ENCODE assay signal across 25 cellular contexts in the genomic region with DNA sequence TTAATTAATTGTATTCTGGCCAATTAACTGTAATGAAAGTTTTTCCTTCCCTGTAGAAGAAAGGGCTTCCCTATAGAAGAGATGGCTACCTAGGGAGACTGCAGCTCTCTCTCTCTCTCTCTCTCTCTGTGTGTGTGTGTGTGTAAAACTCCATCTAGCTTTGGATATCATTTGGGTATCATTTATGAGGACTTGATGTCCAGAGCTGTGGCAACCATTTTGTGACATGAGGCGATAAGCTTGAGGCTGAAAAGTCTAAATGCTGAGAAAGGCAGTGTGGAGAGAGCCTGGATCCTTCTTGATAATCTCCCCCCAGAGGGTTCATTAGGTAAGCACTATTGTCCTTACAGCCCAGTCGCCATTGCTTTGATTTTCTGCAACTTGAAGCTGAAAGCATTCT. TPM values are rescaled to one million over a fixed set of nuclear protein-coding genes. Genes with fewer than 3 reads are reported as not detected.
DNase-seq lines count a peak whose midpoint lies in the region; ATAC-seq, FAIRE-seq and TF ChIP-seq lines count a peak whose summit lies in the region.
"Had no signal": no experiment of that assay in that cellular context is flagged by ENCODE, and none has a peak within 500 bp of the region (broad histone marks: within the 10 kb centered on the region; RNA-seq: fewer than 3 reads in every experiment).

No MANE protein-coding gene starts in this region.

- TF ChIP-seq POLR2A in K562 (conservative IDR thresholded peaks at IDR 0.05), result no peak
- no peak for TF ChIP-seq POLR2A in esophagus muscularis mucosa (IDR thresholded peaks at IDR 0.05; ENCODE audit: low read depth)
- no peak for TF ChIP-seq POLR2A in tibial nerve (IDR thresholded peaks at IDR 0.05)

- TF ChIP-seq CTCF in HEK293 (tag by site-specific recombination; IDR thresholded peaks at IDR 0.05), result no peak
- no peak for TF ChIP-seq CTCF in K562 (IDR thresholded peaks at IDR 0.05 in 2 of 3, conservative IDR thresholded peaks at IDR 0.05 in 1 of 3; ENCODE audit: insufficient read depth in 2 of 3, low read depth in 1 of 3, low read length in 3 of 3)
- TF ChIP-seq CTCF in esophagus muscularis mucosa (IDR thresholded peaks at IDR 0.05), result no peak
- TF ChIP-seq CTCF in progenitor cell of endocrine pancreas (IDR thresholded peaks at IDR 0.05; ENCODE audit: unreplicated experiment), result no peak
- no peak for TF ChIP-seq CTCF in tibial nerve (IDR thresholded peaks at IDR 0.05)

- H3K4me2 ChIP-seq in K562 (ENCODE audit: insufficient read depth, low read length), result no peak overlapping the region
- H3K4me2 ChIP-seq: A549 had no signal

- H3K9me3 ChIP-seq in HEK293 (ENCODE audit: control insufficient read depth, insufficient read depth, low read depth, low read length), result no peaks in the 10 kb centered on the region
- no peaks in the 10 kb centered on the region for H3K9me3 ChIP-seq in K562 (replicated peaks; ENCODE audit: control insufficient read depth, insufficient read depth, low read depth, low read length)
- H3K9me3 ChIP-seq in esophagus muscularis mucosa, result no peaks in the 10 kb centered on the region
- H3K9me3 ChIP-seq in tibial nerve, result no peaks in the 10 kb centered on the region
- H3K9me3 ChIP-seq in small intestine (ENCODE audit: control insufficient read depth, low read depth), result no peaks in the 10 kb centered on the region
- H3K9me3 ChIP-seq: A549 had no signal

- no TSS peak for BruUV-seq in K562 (replicated peaks; lab: Mats Ljungman, UMichigan)

- no peak for TF ChIP-seq RAD21 in K562 (CRISPR knock-in tag; conservative IDR thresholded peaks at IDR 0.05 in 1 of 2, IDR thresholded peaks at IDR 0.05 in 1 of 2)

- no peaks in the 10 kb centered on the region for H3K4me1 Mint-ChIP-seq in progenitor cell of endocrine pancreas (ENCODE audit: low read depth)
- H3K4me1 Mint-ChIP-seq: CD4-positive, alpha-beta memory T cell had no signal

- H3K4me1 ChIP-seq in HEK293 (ENCODE audit: control insufficient read depth, insufficient read depth, low read length) (no peaks in the 10 kb centered on the region), K562 (replicated peaks in 1 of 2; ENCODE audit: control insufficient read depth in 2 of 2, insufficient read depth in 2 of 2, low read length in 2 of 2) (no peaks in the 10 kb centered on the region), esophagus muscularis mucosa (peaks cover 3 to 63% (median 50%) of the 10 kb centered on the region in 4 donors), tibial nerve (no peaks in the 10 kb centered on the region), small intestine (ENCODE audit: control insufficient read depth in 2 of 2, insufficient read depth in 1 of 2, low read depth in 1 of 2, low read length in 1 of 2) (no peaks in the 10 kb centered on the region)
- H3K4me1 ChIP-seq: A549 had no signal

- H3K4me3 Mint-ChIP-seq in progenitor cell of endocrine pancreas (ENCODE audit: low read depth), result no peak overlapping the region
- H3K4me3 Mint-ChIP-seq: CD4-positive, alpha-beta memory T cell had no signal

- no peak overlapping the region for H2AFZ ChIP-seq in K562 (ENCODE audit: low read depth, low read length)

- H3K9me3 Mint-ChIP-seq in progenitor cell of endocrine pancreas (ENCODE audit: low read depth), result no peaks in the 10 kb centered on the region
- H3K9me3 Mint-ChIP-seq: CD4-positive, alpha-beta memory T cell had no signal

- no peaks in the 10 kb centered on the region for H3K9me1 ChIP-seq in K562 (ENCODE audit: control insufficient read depth, insufficient read depth, low read length)

- CTCF ChIA-PET in HEK293 (lab: Yijun Ruan, JAX) (interaction anchor here (0.5 to 1.0 kb wide), 3 partner anchors 72 to 1000 kb away, joined by 3 to 10 read pairs (median 3); no protein-coding TSS in a partner anchor), K562 (lab: Yijun Ruan, JAX; ENCODE audit: low intra/inter-chr PET ratio) (no interaction called here)

- H3K27me3 ChIP-seq in K562 (ENCODE audit: control insufficient read depth in 2 of 2, insufficient read depth in 2 of 2, low read length in 2 of 2), result peaks cover 0 to 11% of the 10 kb centered on the region in 2 experiments; a peak in 2 of 5 replicates
- no peaks in the 10 kb centered on the region for H3K27me3 ChIP-seq in esophagus muscularis mucosa
- peaks cover 0 to 3% of the 10 kb centered on the region in 2 donors for H3K27me3 ChIP-seq in tibial nerve
- H3K27me3 ChIP-seq in small intestine (ENCODE audit: control insufficient read depth in 2 of 2, insufficient read depth in 2 of 2, low read length in 2 of 2), result peaks cover 0 to 6% of the 10 kb centered on the region in 2 donors

- intact Hi-C loops in K562 (cut with micrococcal nuclease) (no loop called here), esophagus muscularis mucosa (cut with DNase I) (no loop called here)

- ATAC-seq in K562, result no peak
- no peak for ATAC-seq in HG02938 (IDR thresholded peaks at IDR 0.05; ENCODE audit: unreplicated experiment)
- ATAC-seq: A549, GM12878, Panc1 had no signal

- FAIRE-seq in K562 (lab: Jason Lieb, UNC) (no peak), small intestine (lab: Jason Lieb, UNC) (no peak)
- FAIRE-seq: A549, G401.6, GM12878 had no signal

- H3K27ac Mint-ChIP-seq in progenitor cell of endocrine pancreas, result peak overlapping the region; percentile 54
- H3K27ac Mint-ChIP-seq: CD4-positive, alpha-beta memory T cell had no signal

- in situ Hi-C loops in K562 (cut with MboI), result no loop called here

- TF ChIP-seq EP300 in K562 (IDR thresholded peaks at IDR 0.05; ENCODE audit: low read length) (no peak), esophagus muscularis mucosa (IDR thresholded peaks at IDR 0.05) (no peak), tibial nerve (IDR thresholded peaks at IDR 0.05) (no peak)

- no peaks in the 10 kb centered on the region for H3K36me3 Mint-ChIP-seq in progenitor cell of endocrine pancreas (ENCODE audit: insufficient read depth)
- H3K36me3 Mint-ChIP-seq: CD4-positive, alpha-beta memory T cell had no signal

- no peaks in the 10 kb centered on the region for H3K79me2 ChIP-seq in K562 (ENCODE audit: control insufficient read depth, insufficient read depth, low read length)

- no peak overlapping the region for H3K27ac ChIP-seq in HEK293 (ENCODE audit: extremely low read depth, low read depth, low read length)
- H3K27ac ChIP-seq in K562 (ENCODE audit: extremely low read depth, low read depth, low read length), result no peak overlapping the region
- peak overlapping the region; percentile 69 to 87 (median 74) for H3K27ac ChIP-seq in esophagus muscularis mucosa (replicated peaks in 1 of 4)
- H3K27ac ChIP-seq in tibial nerve, result no peak overlapping the region
- H3K27ac ChIP-seq in small intestine (ENCODE audit: low read depth in 1 of 2, low read length in 1 of 2), result no peak overlapping the region
- H3K27ac ChIP-seq: A549, HL-60, RWPE1 had no signal

- H4K20me1 ChIP-seq in K562 (replicated peaks; ENCODE audit: control insufficient read depth, insufficient read depth, low read length), result no peaks in the 10 kb centered on the region

- H3K4me3 ChIP-seq in HEK293 (ENCODE audit: low read depth, low read length) (no peak overlapping the region), K562 (no peak overlapping the region), esophagus muscularis mucosa (no peak overlapping the region), tibial nerve (no peak overlapping the region), small intestine (ENCODE audit: low read depth in 1 of 2, low read length in 2 of 2) (no peak overlapping the region)
- H3K4me3 ChIP-seq: A549, GM12878 had no signal

- peaks cover 15% of the 10 kb centered on the region for H3K27me3 Mint-ChIP-seq in progenitor cell of endocrine pancreas

- POLR2A ChIA-PET in HEK293 (lab: Yijun Ruan, JAX), result interaction anchor here (1.0 kb wide), 1 partner anchor 56 kb away, joined by 3 read pairs; no protein-coding TSS in a partner anchor
- POLR2A ChIA-PET in K562 (lab: Yijun Ruan, JAX), result interaction anchor here (0.6 to 1.7 kb wide), 3 partner anchors 9 to 53 kb away, joined by 3 to 5 read pairs (median 3); no protein-coding TSS in a partner anchor

- DNase-seq in K562 (ENCODE audit: extremely low read depth in 1 of 4, low spot score in 3 of 4) (no peak), esophagus muscularis mucosa (ENCODE audit: extremely low spot score) (no peak), progenitor cell of endocrine pancreas (ENCODE audit: low spot score, unreplicated experiment) (no peak), tibial nerve (ENCODE audit: low spot score in 2 of 2) (no peak), small intestine (no peak)
- DNase-seq: C1 segment of cervical spinal cord; CD4-positive, alpha-beta memory T cell; COR-L47; Karpas-422; NCI-H1092; NCI-H1417 treated with DMSO at 0.1 percent for 48 hours; NCI-H1694 treated with DMSO at 0.1 percent for 48 hours; NCI-H2081; NCI-H2227 treated with DMSO at 0.1 percent for 48 hours; NCI-H69; SHP77; SW 1271 had no signal

- H3K36me3 ChIP-seq in HEK293 (ENCODE audit: control insufficient read depth in 2 of 2, insufficient read depth in 1 of 2, low read length in 2 of 2) (no peaks in the 10 kb centered on the region), K562 (ENCODE audit: control insufficient read depth, insufficient read depth, low read length) (no peaks in the 10 kb centered on the region), esophagus muscularis mucosa (no peaks in the 10 kb centered on the region), tibial nerve (no peaks in the 10 kb centered on the region), small intestine (ENCODE audit: control insufficient read depth in 2 of 2, insufficient read depth in 2 of 2, low read length in 2 of 2) (no peaks in the 10 kb centered on the region)

- 8% methylated on average over 2 of the region's 2 CpGs for WGBS in K562 (ENCODE audit: insufficient coverage, low coverage, missing lambda C conversion rate)
- WGBS in esophagus muscularis mucosa, result 100% methylated on average over 2 of the region's 2 CpGs
- 89 to 91% methylated on average over 2 of the region's 2 CpGs for WGBS in tibial nerve, 2 donors
- WGBS in small intestine, 3 donors, result 87 to 95% (median 88%) methylated on average over 2 of the region's 2 CpGs

- H3K9ac ChIP-seq in K562 (ENCODE audit: insufficient read depth in 1 of 2, low read depth in 2 of 2, low read length in 2 of 2), result no peak overlapping the region

RNA-seq across cellular contexts. Expression of a gene that starts 30.7 kb away (rescaled TPM):
- total RNA-seq in K562 (2011; cell fraction: chromatin; rRNA removed; ENCODE audit: low replicate concordance), result not detected in 2 replicates
- total RNA-seq in K562 (2011; cell fraction: nucleolus; rRNA removed), result not detected in 2 replicates
- not detected in 2 replicates for total RNA-seq in K562 (2011; cell fraction: nucleoplasm; rRNA removed)
- total RNA-seq in K562 (2014; rRNA removed) (0.05 TPM in 1 of 2 replicates, not detected in the other), K562 (2014; rRNA removed; fragmentation: Illumina TruSeq; extraction: Trizol) (not detected in 2 replicates), K562 (2015; rRNA removed; fragmentation: Illumina TruSeq; extraction: Trizol) (not detected in 2 replicates), K562 (2021) (0.04 TPM in 1 of 2 replicates, not detected in the other), esophagus muscularis mucosa (10 to 100 TPM; 18.4 to 53.6 (median 31.7) TPM), progenitor cell of endocrine pancreas (0.07 TPM in 1 of 2 replicates, not detected in the other), tibial nerve (1 to 10 TPM in 1 of 4 donors, under 1 TPM in 3; 0.20 to 1.5 (median 0.40) TPM)
- polyA plus RNA-seq in K562 (2011; rRNA removed) (not detected in 2 replicates), K562 (2014; fragmentation: Illumina TruSeq; extraction: Trizol) (not detected in 2 replicates), K562 (2014; fragmentation: Nextera tagmentation; extraction: Ambion mirVana) (not detected), K562 (2014; rRNA removed) (not detected in 2 replicates), small intestine (1 to 10 TPM in 2 of 3 donors, under 1 TPM in 1; 0.54 to 1.8 (median 1.6) TPM)
- not detected in 2 replicates for polyA plus RNA-seq in K562 (2011; cell fraction: cytosol; rRNA removed)
- polyA plus RNA-seq in K562 (2011; cell fraction: nucleus; rRNA removed), result not detected in 2 replicates
- 0.06 TPM in 1 of 2 replicates, not detected in the other for polyA plus RNA-seq in K562 (2012)
- polyA minus RNA-seq in K562 (2011; rRNA and poly(A)+ RNA removed), result not detected in 2 replicates
- polyA minus RNA-seq in K562 (2011; cell fraction: cytosol; rRNA and poly(A)+ RNA removed), result not detected in 2 replicates
- polyA minus RNA-seq in K562 (2011; cell fraction: nucleus; rRNA and poly(A)+ RNA removed), result not detected in 2 replicates
- total RNA-seq: CD4-positive, alpha-beta memory T cell; GM12878 had no signal

Comparison
In these comparisons a context has a peak if more than half of its experiments do, and no peak if none do; other contexts are left out.
1. H3K27ac ChIP-seq: peak in esophagus muscularis mucosa (4 of 4); none in HEK293 (single experiment), K562 (single experiment), tibial nerve (0 of 4) and small intestine (0 of 2).
2. RNA of a gene that starts 30.7 kb away (total RNA-seq): 18.4 to 53.6 TPM in esophagus muscularis mucosa; 0.20 to 1.5 TPM in tibial nerve, 0.07 TPM in progenitor cell of endocrine pancreas and 0.04 to 0.05 TPM in K562; every median in the first group is over 4 times any median in the second.